ENCODE assay signal across 20 cellular contexts in genomic region chr4:158814636-158815035, GRCh38. TPM values are rescaled to one million over a fixed set of nuclear protein-coding genes. Genes with fewer than 3 reads are reported as not detected.
A peak's percentile ranks its signal among the peaks of the same experiment; 100 is the strongest.
DNase-seq lines count a peak whose midpoint lies in the region; ATAC-seq and TF ChIP-seq lines count a peak whose summit lies in the region.
"Had no signal": no experiment of that assay in that cellular context is flagged by ENCODE, and none has a peak within 500 bp of the region (broad histone marks: within the 10 kb centered on the region; RNA-seq: fewer than 3 reads in every experiment).

No MANE protein-coding gene starts in this region.

- H3K27ac ChIP-seq in heart left ventricle (peak overlapping the region in 10 of 12 donors; percentile 5 to 87 (median 32)), body of pancreas (peak overlapping the region in 3 of 4 donors; percentile 57 to 68 (median 63)), right lobe of liver (peak overlapping the region; percentile 20 to 72 (median 48)), subcutaneous abdominal adipose tissue (ENCODE audit: low read depth, low read length) (peak overlapping the region; percentile 74), sigmoid colon (peak overlapping the region in 2 of 4 donors; percentile 43 to 55)
- H3K27ac ChIP-seq: KMS-11, PC-9, testis had no signal

- H3K27me3 ChIP-seq in heart left ventricle (no peaks in the 10 kb centered on the region), body of pancreas (no peaks in the 10 kb centered on the region), right lobe of liver (no peaks in the 10 kb centered on the region), subcutaneous abdominal adipose tissue (ENCODE audit: control insufficient read depth in 5 of 5, insufficient read depth in 4 of 5, low read length in 5 of 5) (peaks cover 0 to 3% (median 0%) of the 10 kb centered on the region in 5 donors), sigmoid colon (no peaks in the 10 kb centered on the region)
- H3K27me3 ChIP-seq: testis had no signal

- no peaks in the 10 kb centered on the region for H3K36me3 ChIP-seq in heart left ventricle
- no peaks in the 10 kb centered on the region for H3K36me3 ChIP-seq in body of pancreas (replicated peaks in 1 of 2; ENCODE audit: insufficient read depth in 1 of 2, low read depth in 2 of 2)
- H3K36me3 ChIP-seq in right lobe of liver: no peaks in the 10 kb centered on the region
- H3K36me3 ChIP-seq in subcutaneous abdominal adipose tissue (ENCODE audit: control insufficient read depth in 5 of 5, insufficient read depth in 5 of 5, low read length in 5 of 5): no peaks in the 10 kb centered on the region
- H3K36me3 ChIP-seq in sigmoid colon: no peaks in the 10 kb centered on the region

- H3K4me1 ChIP-seq in heart left ventricle: peaks cover 21 to 82% (median 63%) of the 10 kb centered on the region in 12 donors
- peaks cover 68% of the 10 kb centered on the region for H3K4me1 ChIP-seq in body of pancreas
- peaks cover 0 to 72% (median 25%) of the 10 kb centered on the region in 4 donors for H3K4me1 ChIP-seq in right lobe of liver
- H3K4me1 ChIP-seq in subcutaneous abdominal adipose tissue (ENCODE audit: control insufficient read depth in 5 of 5, insufficient read depth in 5 of 5, low read length in 5 of 5): peaks cover 14 to 64% (median 48%) of the 10 kb centered on the region in 5 donors
- peaks cover 0 to 57% (median 45%) of the 10 kb centered on the region in 4 donors for H3K4me1 ChIP-seq in sigmoid colon

- 61 to 77% (median 67%) methylated on average over 1 of the region's 1 CpG for WGBS in heart left ventricle, 4 donors
- WGBS in body of pancreas, 2 donors: 56 to 59% methylated on average over 1 of the region's 1 CpG
- WGBS in right lobe of liver (ENCODE audit: insufficient coverage, low coverage, low lambda C conversion rate, missing lambda C conversion rate): 63% methylated on average over 1 of the region's 1 CpG
- WGBS in sigmoid colon, 2 donors: 66 to 80% methylated on average over 1 of the region's 1 CpG

- no peak overlapping the region for H3K4me3 ChIP-seq in heart left ventricle
- H3K4me3 ChIP-seq in body of pancreas: no peak overlapping the region
- no peak overlapping the region for H3K4me3 ChIP-seq in right lobe of liver
- H3K4me3 ChIP-seq in subcutaneous abdominal adipose tissue (ENCODE audit: low read depth in 1 of 5, low read length in 5 of 5): no peak overlapping the region
- H3K4me3 ChIP-seq in sigmoid colon: no peak overlapping the region
- H3K4me3 ChIP-seq: PC-9, testis had no signal

- ATAC-seq in heart left ventricle (no peak), left cardiac atrium (no peak), body of pancreas (no peak), right lobe of liver (peak in 1 of 4 donors; percentile 3), HG02571 (IDR thresholded peaks at IDR 0.05; ENCODE audit: unreplicated experiment) (no peak)
- ATAC-seq: effector memory CD8-positive, alpha-beta T cell; HCT116 had no signal

- DNase-seq in heart left ventricle (no peak), left cardiac atrium (no peak), body of pancreas (no peak), right lobe of liver (no peak), sigmoid colon (no peak)
- DNase-seq in stimulated activated CD4-positive, alpha-beta T cell treated with anti-CD3 and anti-CD28 coated beads, Interleukin-4, amount 100 ng/mL, for 24 hours: no peak
- DNase-seq: activated B cell treated with CpG ODN at 0.5 μM for 24 hours; activated gamma-delta T cell treated with Interleukin-2 at 50 U/mL for 16 hours; CD8-positive, alpha-beta memory T cell; effector memory CD8-positive, alpha-beta T cell; immature natural killer cell; NCI-H524 treated with DMSO at 0.1 percent for 48 hours; PC-9; stimulated activated CD4-positive, alpha-beta T cell treated with anti-CD3 and anti-CD28 coated beads, Interleukin-1b, Interleukin-23, amount 100 ng/mL, for 48 hours; SW 1271; testis had no signal

- H3K9me3 ChIP-seq in heart left ventricle (no peaks in the 10 kb centered on the region), body of pancreas (no peaks in the 10 kb centered on the region), right lobe of liver (no peaks in the 10 kb centered on the region), subcutaneous abdominal adipose tissue (ENCODE audit: control insufficient read depth in 5 of 5, low read length in 5 of 5) (no peaks in the 10 kb centered on the region), sigmoid colon (no peaks in the 10 kb centered on the region)
- H3K9me3 ChIP-seq: testis had no signal

- no peak overlapping the region for H3K9ac ChIP-seq in subcutaneous abdominal adipose tissue (ENCODE audit: low read length in 5 of 5)
- H3K9ac ChIP-seq: KMS-11 had no signal

- intact Hi-C loops in heart left ventricle (cut with DNase I) (loop anchor here in 5 of 10 donors (5.0 kb wide), 2 partner anchors 42 to 47 kb away; partner anchors contain the start of gene FNIP2 (in 2 of the 5)), left cardiac atrium (cut with DNase I) (loop anchor here in 1 of 2 donors (5.0 kb wide), 1 partner anchor 47 kb away; the partner anchor contains the start of gene FNIP2), body of pancreas (cut with DNase I) (no loop called here), right lobe of liver (cut with DNase I) (no loop called here), sigmoid colon (cut with DNase I) (loop anchor here (5.0 kb wide), 1 partner anchor 47 kb away; the partner anchor contains the start of gene FNIP2)

- no peak for TF ChIP-seq CTCF in heart left ventricle (IDR thresholded peaks at IDR 0.05)
- no peak for TF ChIP-seq CTCF in body of pancreas (IDR thresholded peaks at IDR 0.05)
- no peak for TF ChIP-seq CTCF in right lobe of liver (IDR thresholded peaks at IDR 0.05)
- TF ChIP-seq CTCF in sigmoid colon (IDR thresholded peaks at IDR 0.05): no peak

- no peak for TF ChIP-seq EP300 in sigmoid colon (IDR thresholded peaks at IDR 0.05)

- TF ChIP-seq POLR2A in heart left ventricle (IDR thresholded peaks at IDR 0.05) (no peak), body of pancreas (IDR thresholded peaks at IDR 0.05) (no peak), right lobe of liver (IDR thresholded peaks at IDR 0.05) (no peak), sigmoid colon (IDR thresholded peaks at IDR 0.05) (no peak)

RNA-seq across cellular contexts. Expression of gene FNIP2, which starts 45.8 kb away (rescaled TPM):
- total RNA-seq in heart left ventricle (10 to 100 TPM; 32.4 to 87.4 (median 44.7) TPM), left cardiac atrium (10 to 100 TPM; 40.6 to 55.3 TPM), body of pancreas (10 to 100 TPM; 26.7 to 38.2 TPM), right lobe of liver (10 to 100 TPM; 34.2 to 67.4 (median 37.8) TPM), sigmoid colon (10 to 100 TPM; 35.2 to 38.9 (median 36.5) TPM)
- polyA plus RNA-seq in heart left ventricle (10 to 100 TPM; 14.5 to 36.8 TPM), sigmoid colon (10 to 100 TPM; 14.4 to 22.7 (median 17.8) TPM)
- total RNA-seq: activated B cell treated with CpG ODN at 0.5 μM for 24 hours had no signal
